Comparison of ENCODE assay signal across 10 cellular contexts in genomic region chr2:45992021-45992745, GRCh38.
DNase-seq lines count a peak whose midpoint lies in the region; ATAC-seq and TF ChIP-seq lines count a peak whose summit lies in the region.
"Had no signal": no experiment of that assay in that cellular context is flagged by ENCODE, and none has a peak within 500 bp of the region (broad histone marks: within the 10 kb centered on the region; RNA-seq: fewer than 3 reads in every experiment).

No MANE protein-coding gene starts in this region.

- no peak for TF ChIP-seq EP300 in transverse colon (IDR thresholded peaks at IDR 0.05; ENCODE audit: low read depth)

- TF ChIP-seq CTCF in adrenal gland (IDR thresholded peaks at IDR 0.05) (no peak), transverse colon (IDR thresholded peaks at IDR 0.05) (no peak)

- peaks cover 0 to 12% of the 10 kb centered on the region in 2 donors for H3K4me1 ChIP-seq in adrenal gland (replicated peaks in 1 of 2)
- peaks cover 17 to 53% (median 35%) of the 10 kb centered on the region in 4 donors for H3K4me1 ChIP-seq in transverse colon

- ATAC-seq in GM21737 (IDR thresholded peaks at IDR 0.05; ENCODE audit: unreplicated experiment), result no peak

- H3K4me3 ChIP-seq in adrenal gland (no peak overlapping the region), transverse colon (no peak overlapping the region)

- intact Hi-C loops in adrenal gland (cut with DNase I), result no loop called here
- intact Hi-C loops in transverse colon (cut with DNase I; ENCODE audit: low total_unique reads), result loop anchor here (10.0 kb wide), 1 partner anchor 383 kb away; no protein-coding TSS in a partner anchor

- WGBS in adrenal gland, 4 donors, result 69 to 83% (median 76%) methylated on average over 10 to 11 of the region's 11 CpGs
- WGBS in transverse colon (ENCODE audit: low coverage in 1 of 2), 2 donors, result 30 to 35% methylated on average over 6 to 11 of the region's 11 CpGs

- in situ Hi-C loops in transverse colon (cut with MboI; ENCODE audit: low pct_ligation_motif_present in 1 of 4, low pct_unique_long_range_greater_than_20kb in 1 of 4, low sequenced_read_pairs in 3 of 4), result loop anchor here in 2 of 4 donors (10.0 to 25.0 kb wide), 2 partner anchors 463 to 645 kb away; no protein-coding TSS in a partner anchor

- no peaks in the 10 kb centered on the region for H3K9me3 ChIP-seq in adrenal gland (replicated peaks in 1 of 3)
- no peaks in the 10 kb centered on the region for H3K9me3 ChIP-seq in transverse colon

- peak; percentile 24 for DNase-seq in DMS153 (lab: John Stamatoyannopoulos, UW)
- DNase-seq in DMS153 treated with DMSO at 0.1 percent for 48 hours (lab: John Stamatoyannopoulos, UW; ENCODE audit: unreplicated experiment), result no peak
- DNase-seq in adrenal gland, result peak in 6 of 7 donors; percentile 20 to 74 (median 46)
- peak; percentile 77 for DNase-seq in islet precursor cell
- peak; percentile 77 for DNase-seq in transverse colon
- DNase-seq in NCI-H1105 treated with DMSO at 0.1 percent for 48 hours (lab: John Stamatoyannopoulos, UW), result no peak
- DNase-seq in cerebellum (ENCODE audit: low spot score), result no peak
- DNase-seq: activated CD8-positive, alpha-beta memory T cell treated with anti-CD3 and anti-CD28 coated beads for 24 hours had no signal

- H3K27me3 ChIP-seq in adrenal gland (no peaks in the 10 kb centered on the region), transverse colon (no peaks in the 10 kb centered on the region)

- H3K27ac ChIP-seq in adrenal gland (peak overlapping the region in 2 of 5 donors; percentile 20 to 68), transverse colon (peak overlapping the region; percentile 70 to 80 (median 78))
- H3K27ac ChIP-seq: 22Rv1 had no signal

- no peaks in the 10 kb centered on the region for H3K36me3 ChIP-seq in adrenal gland (replicated peaks in 1 of 2)
- no peaks in the 10 kb centered on the region for H3K36me3 ChIP-seq in transverse colon

- TF ChIP-seq POLR2A in adrenal gland (IDR thresholded peaks at IDR 0.05) (no peak), transverse colon (IDR thresholded peaks at IDR 0.05) (no peak)

Comparison
In these comparisons a context has a peak if more than half of its experiments do, and no peak if none do; other contexts are left out.
1. DNase-seq: peak in DMS153 (single experiment), adrenal gland (6 of 7), islet precursor cell (single experiment) and transverse colon (single experiment); none in DMS153 treated with DMSO at 0.1 percent for 48 hours (single experiment), NCI-H1105 treated with DMSO at 0.1 percent for 48 hours (single experiment) and cerebellum (single experiment).